26 cellular contexts compared by ENCODE assay signal in the genomic region with DNA sequence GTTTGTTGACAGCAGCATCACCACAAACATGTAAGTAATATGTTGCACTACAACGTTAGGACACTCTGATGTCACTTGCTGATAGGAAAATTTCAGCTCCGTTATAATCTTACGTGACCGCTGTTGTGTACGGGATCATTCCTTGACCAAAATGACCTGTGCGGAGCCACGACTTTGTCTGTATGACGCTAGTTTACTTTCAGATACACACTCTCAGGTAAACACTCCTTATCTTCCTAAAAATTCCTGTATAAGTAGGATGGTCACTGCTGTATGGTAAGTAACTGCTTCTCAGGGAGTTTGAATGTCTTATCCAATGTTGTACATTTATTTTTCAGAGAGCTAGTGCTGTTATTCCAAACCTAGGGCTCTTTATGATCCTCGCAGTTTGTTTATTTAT.
DNase-seq lines count a peak whose midpoint lies in the region; ATAC-seq and TF ChIP-seq lines count a peak whose summit lies in the region.
"Had no signal": no experiment of that assay in that cellular context is flagged by ENCODE, and none has a peak within 500 bp of the region (broad histone marks: within the 10 kb centered on the region; RNA-seq: fewer than 3 reads in every experiment).

No MANE protein-coding gene starts in this region.

- TF ChIP-seq EP300 in sigmoid colon (IDR thresholded peaks at IDR 0.05), result no peak

- in situ Hi-C loops in Caki2 (cut with HindIII; ENCODE audit: low pct_unique_long_range_greater_than_20kb, low sequenced_read_pairs), result no loop called here
- in situ Hi-C loops in Panc1 (cut with HindIII; ENCODE audit: low pct_unique_long_range_greater_than_20kb, low sequenced_read_pairs), result no loop called here

- ATAC-seq in Panc1, result peak; percentile 73
- no peak for ATAC-seq in HG02852 (IDR thresholded peaks at IDR 0.05; ENCODE audit: unreplicated experiment)
- no peak for ATAC-seq in Right ventricle myocardium inferior
- ATAC-seq: A549, HepG2, K562 had no signal

- DNase-seq in Caki2 (ENCODE audit: low read depth) (peak; percentile 60), H4 (ENCODE audit: low spot score) (peak; percentile 33), Panc1 (ENCODE audit: low read depth, low spot score) (no peak), glutamatergic neuron (no peak), sigmoid colon (no peak), NCI-H187 (lab: John Stamatoyannopoulos, UW) (no peak), Right ventricle myocardium inferior (ENCODE audit: missing footprints) (no peak)
- DNase-seq: AML-193; C1 segment of cervical spinal cord; CD4-positive, alpha-beta memory T cell; GF-D8; H9; Kasumi-1; NCI-H187 treated with DMSO at 0.1 percent for 48 hours; NCI-H526; NCI-H82; NK-92 treated with Interleukin-12 subunit alpha and Interleukin-12 subunit beta, amount 100 ng/mL, for 24 hours; PC-9; RPMI8226; SHP77 treated with DMSO at 0.1 percent for 48 hours had no signal

- H3K4me3 ChIP-seq in Panc1 (ENCODE audit: low read depth in 2 of 2, low read length in 2 of 2) (no peak overlapping the region), sigmoid colon (no peak overlapping the region)
- H3K4me3 ChIP-seq: A549, GM23248, K562, PC-9 had no signal

- H3K4me1 ChIP-seq in Panc1 (ENCODE audit: control insufficient read depth, insufficient read depth, low read length) (peaks cover 3% of the 10 kb centered on the region; the same call in 1 of the 2 replicates), sigmoid colon (no peaks in the 10 kb centered on the region)

- peaks cover 5% of the 10 kb centered on the region for H3K9me3 Mint-ChIP-seq in glutamatergic neuron (ENCODE audit: unreplicated experiment)
- H3K9me3 Mint-ChIP-seq: H9; T-helper 1 cell treated with Interleukin-12 subunit alpha and Interleukin-12 subunit beta and Interleukin-4 antibody, amounts not matched to agents 30 μg/mL and 1 μg/mL, for 36 hours had no signal

- H3K9me3 ChIP-seq in Panc1 (ENCODE audit: control insufficient read depth, insufficient read depth, low read depth, low read length) (no peaks in the 10 kb centered on the region), sigmoid colon (no peaks in the 10 kb centered on the region)
- H3K9me3 ChIP-seq: A549 had no signal

- no peak for TF ChIP-seq POLR2A in sigmoid colon (IDR thresholded peaks at IDR 0.05)

- H3K27ac ChIP-seq in Panc1 (ENCODE audit: low read length), result peak overlapping the region; percentile 80
- no peak overlapping the region for H3K27ac ChIP-seq in sigmoid colon
- H3K27ac ChIP-seq: A549, GM23248, PC-9 had no signal

- H3K36me3 ChIP-seq in Panc1 (ENCODE audit: control insufficient read depth, insufficient read depth, low read length) (no peaks in the 10 kb centered on the region), sigmoid colon (no peaks in the 10 kb centered on the region)

- POLR2A ChIA-PET in Panc1 (lab: Charles Lee), result no interaction called here

- H3K27me3 ChIP-seq in Panc1 (ENCODE audit: control insufficient read depth, insufficient read depth, low read length) (no peaks in the 10 kb centered on the region), sigmoid colon (no peaks in the 10 kb centered on the region)

- H3K27ac Mint-ChIP-seq in glutamatergic neuron (ENCODE audit: unreplicated experiment), result peak overlapping the region; percentile 13
- H3K27ac Mint-ChIP-seq: CD4-positive, alpha-beta memory T cell; T-helper 1 cell treated with Interleukin-12 subunit alpha and Interleukin-12 subunit beta and Interleukin-4 antibody, amounts not matched to agents 30 μg/mL and 1 μg/mL, for 36 hours had no signal

- TF ChIP-seq CTCF in Panc1 (IDR thresholded peaks at IDR 0.05) (no peak), glutamatergic neuron (IDR thresholded peaks at IDR 0.05; ENCODE audit: partially characterized antibody, unreplicated experiment) (no peak), sigmoid colon (IDR thresholded peaks at IDR 0.05) (no peak)

- BruUV-seq in Panc1 (replicated peaks; lab: Mats Ljungman, UMichigan), result no TSS peak

- peaks cover 4% of the 10 kb centered on the region for H3K27me3 Mint-ChIP-seq in glutamatergic neuron (ENCODE audit: unreplicated experiment)
- H3K27me3 Mint-ChIP-seq: CD4-positive, alpha-beta memory T cell had no signal

- H3K4me1 Mint-ChIP-seq in glutamatergic neuron (ENCODE audit: low read depth, unreplicated experiment), result peaks cover 18% of the 10 kb centered on the region
- H3K4me1 Mint-ChIP-seq: CD4-positive, alpha-beta memory T cell; H9 had no signal

- 92 to 94% methylated on average over 9 of the region's 9 CpGs for WGBS in sigmoid colon, 2 donors

- intact Hi-C loops in Panc1 (cut with micrococcal nuclease; ENCODE audit: unreplicated experiment) (no loop called here), sigmoid colon (cut with DNase I) (no loop called here), Right ventricle myocardium inferior (cut with DNase I) (no loop called here)

- CTCF ChIA-PET in Panc1 (lab: Charles Lee), result no interaction called here

- no peaks in the 10 kb centered on the region for H3K36me3 Mint-ChIP-seq in glutamatergic neuron (ENCODE audit: unreplicated experiment)
- H3K36me3 Mint-ChIP-seq: CD4-positive, alpha-beta memory T cell had no signal

- H3K4me3 Mint-ChIP-seq in glutamatergic neuron (ENCODE audit: unreplicated experiment), result peak overlapping the region; percentile 76
- H3K4me3 Mint-ChIP-seq: CD4-positive, alpha-beta memory T cell; H9; T-helper 1 cell treated with Interleukin-12 subunit alpha and Interleukin-12 subunit beta and Interleukin-4 antibody, amounts not matched to agents 30 μg/mL and 1 μg/mL, for 36 hours had no signal

Comparison
In these comparisons a context has a peak if more than half of its experiments do, and no peak if none do; other contexts are left out.
1. DNase-seq: peak in Caki2 (single experiment) and H4 (single experiment); none in Panc1 (single experiment), glutamatergic neuron (single experiment), sigmoid colon (single experiment), NCI-H187 (0 of 2) and Right ventricle myocardium inferior (single experiment).